Comparison of ENCODE assay signal across 15 cellular contexts in the genomic region with DNA sequence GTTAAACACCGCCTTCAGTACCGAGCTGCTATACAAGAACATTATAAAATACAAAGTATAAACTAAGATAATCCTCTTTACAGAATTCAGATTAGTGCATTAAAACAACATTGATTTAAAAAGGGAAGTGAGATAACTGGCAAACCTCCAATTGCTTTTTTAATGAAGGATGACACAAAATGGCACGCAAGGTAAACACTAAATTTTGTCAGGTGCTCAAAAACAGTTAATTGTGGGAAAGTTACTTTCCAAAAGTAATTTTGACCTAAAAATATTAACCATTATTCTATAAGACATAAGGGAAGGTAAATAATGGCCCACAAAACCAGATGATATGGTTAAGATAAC. TPM values are rescaled to one million over a fixed set of nuclear protein-coding genes. Genes with fewer than 3 reads are reported as not detected.
DNase-seq lines count a peak whose midpoint lies in the region; ATAC-seq, FAIRE-seq and TF ChIP-seq lines count a peak whose summit lies in the region.
"Had no signal": no experiment of that assay in that cellular context is flagged by ENCODE, and none has a peak within 500 bp of the region (broad histone marks: within the 10 kb centered on the region; RNA-seq: fewer than 3 reads in every experiment).

No MANE protein-coding gene starts in this region.

- peaks cover 32% of the 10 kb centered on the region for H3K4me1 ChIP-seq in OCI-LY3 (ENCODE audit: low read length)
- peaks cover 33% of the 10 kb centered on the region for H3K4me1 ChIP-seq in GM12878 (ENCODE audit: control insufficient read depth, insufficient read depth, low read length)

- H3K27me3 ChIP-seq in OCI-LY3 (ENCODE audit: low read depth, low read length) (no peaks in the 10 kb centered on the region), GM12878 (replicated peaks in 1 of 2; ENCODE audit: control insufficient read depth in 2 of 2, insufficient read depth in 2 of 2, low read length in 1 of 2) (no peaks in the 10 kb centered on the region)

- 95% methylated on average over 3 of the region's 3 CpGs for WGBS in GM12878 (ENCODE audit: insufficient coverage, insufficient replicate concordance, low lambda C conversion rate, missing lambda C conversion rate)

- TF ChIP-seq POLR2A in GM12891 (IDR thresholded peaks at IDR 0.05; ENCODE audit: low read depth, low read length) (no peak), GM12878 (IDR thresholded peaks at IDR 0.05; ENCODE audit: low read depth, low read length) (no peak)

- H3K36me3 ChIP-seq in OCI-LY3 (replicated peaks; ENCODE audit: low read depth, low read length) (peaks cover 61% of the 10 kb centered on the region), GM12878 (ENCODE audit: control insufficient read depth in 2 of 2, insufficient read depth in 2 of 2, low read length in 1 of 2) (peaks cover 1 to 33% of the 10 kb centered on the region in 2 experiments)

- H2AFZ ChIP-seq in OCI-LY3 (ENCODE audit: low read depth, low read length) (no peak overlapping the region), GM12878 (ENCODE audit: control insufficient read depth, low read depth, low read length) (no peak overlapping the region)
- H2AFZ ChIP-seq: GM23338 had no signal

- no peak for TF ChIP-seq CTCF in OCI-LY3 (IDR thresholded peaks at IDR 0.05; ENCODE audit: low read depth, low read length)
- TF ChIP-seq CTCF in GM12878 (IDR thresholded peaks at IDR 0.05 in 2 of 3, conservative IDR thresholded peaks at IDR 0.05 in 1 of 3; ENCODE audit: control insufficient read depth in 2 of 3, extremely low read depth in 1 of 3, insufficient read depth in 1 of 3, low read depth in 3 of 3, low read length in 3 of 3): no peak

- H3K27ac ChIP-seq in OCI-LY3 (ENCODE audit: low read length) (peak overlapping the region; percentile 36; the same call in 1 of the 2 replicates), GM12878 (ENCODE audit: control insufficient read depth, insufficient read depth) (no peak overlapping the region; the same call in 1 of the 2 replicates), caudate nucleus (ENCODE audit: low read depth, low read length) (no peak overlapping the region)
- H3K27ac ChIP-seq: A549 had no signal

- peak; percentile 16 to 48; a peak in 1 of 4 replicates for TF ChIP-seq EP300 in GM12878 (IDR thresholded peaks at IDR 0.05; ENCODE audit: borderline replicate concordance in 1 of 2, control insufficient read depth in 1 of 2, low read depth in 2 of 2, low read length in 2 of 2)

- ATAC-seq in GM12878 (no peak), GM18873 (IDR thresholded peaks at IDR 0.05; ENCODE audit: low FRiP score, unreplicated experiment) (no peak)
- ATAC-seq: A549, GM23338 had no signal

- H3K9me3 ChIP-seq in OCI-LY3 (ENCODE audit: insufficient read depth, low read length): no peaks in the 10 kb centered on the region
- no peaks in the 10 kb centered on the region; the same call in 2 of the 3 replicates for H3K9me3 ChIP-seq in GM12878 (replicated peaks; ENCODE audit: control insufficient read depth, insufficient read depth, low read length)
- H3K9me3 ChIP-seq: A549 had no signal

- H3K79me2 ChIP-seq in OCI-LY3 (ENCODE audit: low read length) (no peaks in the 10 kb centered on the region), GM12878 (ENCODE audit: control insufficient read depth, insufficient read depth, low read length) (no peaks in the 10 kb centered on the region)

- FAIRE-seq in GM12891 (lab: Jason Lieb, UNC) (no peak), GM12878 (lab: Jason Lieb, UNC) (no peak)
- FAIRE-seq: A549, GM18507 had no signal

- H3K4me3 ChIP-seq in OCI-LY3 (ENCODE audit: low read length) (no peak overlapping the region), GM12878 (no peak overlapping the region)
- H3K4me3 ChIP-seq: A549, GM23338 had no signal

- H3K4me2 ChIP-seq in OCI-LY3 (ENCODE audit: low read length): peak overlapping the region; percentile 45; the same call in 1 of the 2 replicates
- no peak overlapping the region for H3K4me2 ChIP-seq in GM12878 (ENCODE audit: control insufficient read depth, insufficient read depth)
- H3K4me2 ChIP-seq: A549, GM23338 had no signal

- H4K20me1 ChIP-seq in OCI-LY3 (ENCODE audit: insufficient read depth, low read length): peaks cover 22% of the 10 kb centered on the region; the same call in 1 of the 2 replicates
- H4K20me1 ChIP-seq in GM12878 (ENCODE audit: control insufficient read depth, insufficient read depth): no peaks in the 10 kb centered on the region

- POLR2A ChIA-PET in GM12878 (lab: Charles Lee): no interaction called here

- no TSS peak for BruUV-seq in GM12878 (replicated peaks; lab: Mats Ljungman, UMichigan)

- H3K9ac ChIP-seq in OCI-LY3 (ENCODE audit: low read length): no peak overlapping the region
- no peak overlapping the region for H3K9ac ChIP-seq in GM12878 (ENCODE audit: control insufficient read depth, insufficient read depth, low read length)

- intact Hi-C loops in GM12878 (cut with micrococcal nuclease; ENCODE audit: unreplicated experiment): loop anchor here (5.0 kb wide), 1 partner anchor 38 kb away; no protein-coding TSS in a partner anchor

- RAD21 ChIA-PET in GM12878 (lab: Charles Lee; ENCODE audit: unreplicated experiment): interaction anchor here (1.2 kb wide), 1 partner anchor 180 kb away, joined by 3 read pairs; no protein-coding TSS in a partner anchor

- SMC1A ChIA-PET in GM12878 (lab: Charles Lee; ENCODE audit: uncharacterized antibody, unreplicated experiment): interaction anchor here (0.6 to 1.3 kb wide), 2 partner anchors 43 to 94 kb away, joined by 3 read pairs; no protein-coding TSS in a partner anchor

- no peak for TF ChIP-seq RAD21 in GM12878 (IDR thresholded peaks at IDR 0.05; ENCODE audit: insufficient read depth, low read depth, low read length)

- CTCF ChIA-PET in GM12878 (lab: Yijun Ruan, JAX): interaction anchor here (2.5 kb wide), 1 partner anchor 180 kb away, joined by 13 read pairs; no protein-coding TSS in a partner anchor

- in situ Hi-C loops in GM12878 (cut with MboI): no loop called here

- no peak for DNase-seq in GM12891 (ENCODE audit: insufficient read length, low spot score)
- DNase-seq in GM12878 (ENCODE audit: low read depth, low spot score): no peak
- DNase-seq in retina: no peak
- DNase-seq in caudate nucleus (lab: John Stamatoyannopoulos, UW): no peak
- DNase-seq: CD8-positive, alpha-beta memory T cell; DMS53; GF-D8; H7; IMR-90 had no signal

TF ChIP-seq in GM12891, 5 proteins besides CTCF, POLR2A, EP300 and RAD21:
- TF ChIP-seq POU2F2 (IDR thresholded peaks at IDR 0.05; ENCODE audit: low read depth, low read length): no peak
- peak; percentile 79 for TF ChIP-seq SPI1 (IDR thresholded peaks at IDR 0.05; ENCODE audit: low read depth, low read length)
- TF ChIP-seq PAX5 (IDR thresholded peaks at IDR 0.05; ENCODE audit: insufficient read depth, low read length, severe bottlenecking): no peak

TF ChIP-seq in GM12878, 131 proteins besides CTCF, POLR2A, EP300 and RAD21:
- TF ChIP-seq NRF1 (conservative IDR thresholded peaks at IDR 0.05; ENCODE audit: low read depth, low read length) (no peak), SPI1 (IDR thresholded peaks at IDR 0.05; ENCODE audit: borderline replicate concordance, insufficient read depth, low read depth, low read length) (peak; percentile 78), BHLHE40 (IDR thresholded peaks at IDR 0.05; ENCODE audit: borderline replicate concordance in 1 of 2, low read depth in 2 of 2, low read length in 1 of 2) (peak; percentile 5 to 15; a peak in 1 of 4 replicates), GABPA (IDR thresholded peaks at IDR 0.05; ENCODE audit: low read depth) (no peak), KLF5 (IDR thresholded peaks at IDR 0.05; ENCODE audit: partially characterized antibody) (no peak), MTA2 (IDR thresholded peaks at IDR 0.05; ENCODE audit: low read depth) (peak; percentile 80), BCL11A (IDR thresholded peaks at IDR 0.05; ENCODE audit: low read depth, low read length) (peak; percentile 54; the same call in 1 of the 2 replicates), CHD4 (IDR thresholded peaks at IDR 0.05) (no peak)

RNA-seq across cellular contexts. Expression of a gene that starts 53.3 kb away (rescaled TPM):
- 27.0 TPM for polyA plus RNA-seq in GM12891 (2012; ENCODE audit: low read depth, missing spikeins)
- 94.1 and 97.1 TPM in 2 replicates for total RNA-seq in GM12878 (2013; cell fraction: nucleolus; rRNA removed)
- total RNA-seq in GM12878 (2014; rRNA removed) (28.8 and 33.4 TPM in 2 replicates), GM12878 (2014; rRNA removed; fragmentation: Illumina TruSeq; extraction: Trizol) (44.2 and 50.1 TPM in 2 replicates), GM12878 (2021) (57.9 and 60.8 TPM in 2 replicates)
- polyA plus RNA-seq in GM12878 (2011; ENCODE audit: low read depth): 17.1 TPM
- polyA plus RNA-seq in GM12878 (2011; rRNA removed) (75.5 and 95.5 TPM in 2 replicates), GM12878 (2014; fragmentation: Illumina TruSeq; extraction: Trizol) (66.1 and 70.2 TPM in 2 replicates), GM12878 (2014; fragmentation: Nextera tagmentation; extraction: Ambion mirVana) (10 to 100 TPM; 26.5 to 30.7 TPM), GM12878 (2014; rRNA removed) (38.6 and 40.0 TPM in 2 replicates), GM12878 (2016; fragmentation: Nextera tagmentation; extraction: Ambion mirVana) (10 to 100 TPM; 52.5 to 58.1 TPM)
- polyA plus RNA-seq in GM12878 (2011; cell fraction: cytosol; rRNA removed): 23.5 and 24.8 TPM in 2 replicates
- polyA plus RNA-seq in GM12878 (2011; cell fraction: nucleus; rRNA removed): 41.1 and 47.0 TPM in 2 replicates
- polyA plus RNA-seq in GM12878 (2012): 23.6 and 39.4 TPM in 2 replicates
- 33.6 and 41.0 TPM in 2 replicates for polyA minus RNA-seq in GM12878 (2011; rRNA and poly(A)+ RNA removed)
- 24.6 and 27.8 TPM in 2 replicates for polyA minus RNA-seq in GM12878 (2011; cell fraction: cytosol; rRNA and poly(A)+ RNA removed)
- polyA minus RNA-seq in GM12878 (2011; cell fraction: nucleus; rRNA and poly(A)+ RNA removed): 60.2 and 102 TPM in 2 replicates

RNA-seq across cellular contexts. Expression of a gene that starts 58.3 kb away (rescaled TPM):
- 5.2 TPM for polyA plus RNA-seq in GM12891 (2012; ENCODE audit: low read depth, missing spikeins)
- 8.6 and 10.6 TPM in 2 replicates for total RNA-seq in GM12878 (2013; cell fraction: nucleolus; rRNA removed)
- 0.56 and 0.87 TPM in 2 replicates for total RNA-seq in GM12878 (2014; rRNA removed)
- total RNA-seq in GM12878 (2014; rRNA removed; fragmentation: Illumina TruSeq; extraction: Trizol): 0.69 and 0.72 TPM in 2 replicates
- total RNA-seq in GM12878 (2021): 0.87 and 1.3 TPM in 2 replicates
- polyA plus RNA-seq in GM12878 (2011; ENCODE audit: low read depth): 5.2 TPM
- 2.1 and 2.9 TPM in 2 replicates for polyA plus RNA-seq in GM12878 (2011; rRNA removed)
- polyA plus RNA-seq in GM12878 (2011; cell fraction: cytosol; rRNA removed): 1.2 and 1.5 TPM in 2 replicates
- polyA plus RNA-seq in GM12878 (2011; cell fraction: nucleus; rRNA removed): 1.1 TPM in 2 replicates
- 4.6 and 5.1 TPM in 2 replicates for polyA plus RNA-seq in GM12878 (2012)
- 0.73 and 1.2 TPM in 2 replicates for polyA plus RNA-seq in GM12878 (2014; fragmentation: Illumina TruSeq; extraction: Trizol)
- polyA plus RNA-seq in GM12878 (2014; fragmentation: Nextera tagmentation; extraction: Ambion mirVana): under 1 TPM; 0.03 to 0.27 TPM
- polyA plus RNA-seq in GM12878 (2014; rRNA removed): 0.65 and 0.88 TPM in 2 replicates
- under 1 TPM; 0.34 to 0.40 TPM for polyA plus RNA-seq in GM12878 (2016; fragmentation: Nextera tagmentation; extraction: Ambion mirVana)
- polyA minus RNA-seq in GM12878 (2011; rRNA and poly(A)+ RNA removed): 0.88 and 2.2 TPM in 2 replicates
- polyA minus RNA-seq in GM12878 (2011; cell fraction: cytosol; rRNA and poly(A)+ RNA removed): 0.53 and 0.73 TPM in 2 replicates
- 1.3 and 2.2 TPM in 2 replicates for polyA minus RNA-seq in GM12878 (2011; cell fraction: nucleus; rRNA and poly(A)+ RNA removed)
- total RNA-seq: CD8-positive, alpha-beta memory T cell had no signal
- polyA plus RNA-seq: CD14-positive monocyte had no signal
